In the genomic region with DNA sequence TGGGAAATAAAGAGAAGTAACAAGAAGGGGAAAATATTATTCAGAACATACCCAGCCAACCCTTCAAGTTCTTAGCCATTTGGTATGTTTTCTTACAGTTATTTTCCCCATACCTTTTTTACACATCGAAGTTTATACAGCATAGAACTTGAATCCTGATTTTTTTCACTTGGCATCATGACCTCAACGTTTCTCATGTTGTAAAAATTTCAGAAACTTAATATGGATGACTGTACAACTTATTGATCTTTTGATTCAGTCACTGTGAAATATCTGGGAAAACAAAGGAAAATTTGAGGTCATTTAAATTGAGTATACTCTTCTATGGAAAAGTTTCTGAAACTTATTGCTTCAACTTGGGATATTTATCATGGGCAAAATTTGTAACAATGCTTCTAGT, we compare ENCODE assay signal across 5 cellular contexts.
"Had no signal": no experiment of that assay in that cellular context is flagged by ENCODE, and none has a peak within 500 bp of the region (broad histone marks: within the 10 kb centered on the region; RNA-seq: fewer than 3 reads in every experiment).

No MANE protein-coding gene starts in this region.

- DNase-seq: H9, HCEC 1CT, IMR-90 had no signal

- H3K4me2 ChIP-seq: GM23338 had no signal

- ATAC-seq: GM23338 had no signal

- H3K4me3 ChIP-seq: GM23338, K562 had no signal

- H2AFZ ChIP-seq: GM23338 had no signal
